ENCODE assay signal across 24 cellular contexts in genomic region chr3:10317961-10318350, GRCh38. TPM values are rescaled to one million over a fixed set of nuclear protein-coding genes. Genes with fewer than 3 reads are reported as not detected.
A peak's percentile ranks its signal among the peaks of the same experiment; 100 is the strongest.
DNase-seq lines count a peak whose midpoint lies in the region; ATAC-seq and TF ChIP-seq lines count a peak whose summit lies in the region.
"Had no signal": no experiment of that assay in that cellular context is flagged by ENCODE, and none has a peak within 500 bp of the region (broad histone marks: within the 10 kb centered on the region; RNA-seq: fewer than 3 reads in every experiment).

No MANE protein-coding gene starts in this region.

- H3K27me3 ChIP-seq in Caco-2 (replicated peaks; ENCODE audit: control insufficient read depth, insufficient read depth, low read length) (no peaks in the 10 kb centered on the region), WERI-Rb-1 (ENCODE audit: insufficient read depth, low read depth, severe bottlenecking) (no peaks in the 10 kb centered on the region)
- H3K27me3 ChIP-seq: adrenal gland had no signal

- peaks cover 17% of the 10 kb centered on the region for H3K36me3 Mint-ChIP-seq in activated CD4-positive, alpha-beta T cell treated with anti-CD3 and anti-CD28 coated beads, Interleukin-2, amount 10 ng/mL, durations not matched to agents 7 days and 5 days (ENCODE audit: low read depth)
- H3K36me3 Mint-ChIP-seq in Caco-2 (ENCODE audit: insufficient read depth, unreplicated experiment) (peaks cover 66% of the 10 kb centered on the region), nephron progenitor cell (ENCODE audit: low read depth) (peaks cover 17% of the 10 kb centered on the region)
- H3K36me3 Mint-ChIP-seq in central memory CD8-positive, alpha-beta T cell (ENCODE audit: insufficient read depth): peaks cover 28% of the 10 kb centered on the region

- DNase-seq in activated CD4-positive, alpha-beta T cell treated with anti-CD3 and anti-CD28 coated beads, Interleukin-2, amount 10 ng/mL, durations not matched to agents 7 days and 5 days: no peak
- no peak for DNase-seq in activated CD4-positive, alpha-beta T cell treated with anti-CD3 and anti-CD28 coated beads, Interleukin-2, amount 50 U/mL, for 4 hours
- DNase-seq in Caco-2 (no peak), nephron progenitor cell (no peak), ecto neural progenitor cell (ENCODE audit: low spot score) (no peak), WERI-Rb-1 (no peak)
- no peak for DNase-seq in central memory CD8-positive, alpha-beta T cell (ENCODE audit: low spot score in 2 of 2)
- DNase-seq: activated CD4-positive, CD25-positive, alpha-beta regulatory T cell; activated CD8-positive, alpha-beta T cell treated with anti-CD3 and anti-CD28 coated beads, Interleukin-2, amount 10 ng/mL, durations not matched to agents 7 days and 5 days; adrenal gland; NCI-H1417 treated with DMSO at 0.1 percent for 48 hours; NCI-H2107; NCI-H510A treated with DMSO at 0.1 percent for 48 hours; RPMI8226; stimulated activated CD8-positive, alpha-beta memory T cell treated with anti-CD3 and anti-CD28 coated beads, Interleukin-4, amount 100 ng/mL, for 48 hours; trophoblast cell had no signal

- H3K4me3 ChIP-seq in Caco-2 (ENCODE audit: low read depth, low read length) (no peak overlapping the region), WERI-Rb-1 (ENCODE audit: low read depth, low read length) (no peak overlapping the region)
- H3K4me3 ChIP-seq: A549, adrenal gland had no signal

- no peak overlapping the region for H3K27ac ChIP-seq in WERI-Rb-1
- H3K27ac ChIP-seq: A549, adrenal gland, HL-60, parathyroid adenoma had no signal

- H3K9me3 ChIP-seq in Caco-2 (no peaks in the 10 kb centered on the region), WERI-Rb-1 (ENCODE audit: severe bottlenecking) (no peaks in the 10 kb centered on the region)
- H3K9me3 ChIP-seq: A549, adrenal gland had no signal

- H3K36me3 ChIP-seq in Caco-2 (ENCODE audit: control insufficient read depth, insufficient read depth, low read length) (peaks cover 7% of the 10 kb centered on the region), WERI-Rb-1 (peaks cover 57% of the 10 kb centered on the region)

- peaks cover 27% of the 10 kb centered on the region for H3K4me1 Mint-ChIP-seq in activated CD4-positive, alpha-beta T cell treated with anti-CD3 and anti-CD28 coated beads, Interleukin-2, amount 10 ng/mL, durations not matched to agents 7 days and 5 days
- H3K4me1 Mint-ChIP-seq in Caco-2 (ENCODE audit: low read depth, unreplicated experiment) (no peaks in the 10 kb centered on the region), nephron progenitor cell (peaks cover 21% of the 10 kb centered on the region)
- H3K4me1 Mint-ChIP-seq in central memory CD8-positive, alpha-beta T cell: peaks cover 33% of the 10 kb centered on the region

- no peaks in the 10 kb centered on the region for H3K9me3 Mint-ChIP-seq in activated CD4-positive, alpha-beta T cell treated with anti-CD3 and anti-CD28 coated beads, Interleukin-2, amount 10 ng/mL, durations not matched to agents 7 days and 5 days
- H3K9me3 Mint-ChIP-seq in Caco-2 (ENCODE audit: unreplicated experiment): no peaks in the 10 kb centered on the region
- no peaks in the 10 kb centered on the region for H3K9me3 Mint-ChIP-seq in central memory CD8-positive, alpha-beta T cell
- no peaks in the 10 kb centered on the region for H3K9me3 Mint-ChIP-seq in nephron progenitor cell

- H3K27ac Mint-ChIP-seq in activated CD4-positive, alpha-beta T cell treated with anti-CD3 and anti-CD28 coated beads, Interleukin-2, amount 10 ng/mL, durations not matched to agents 7 days and 5 days: peak overlapping the region; percentile 28
- H3K27ac Mint-ChIP-seq in Caco-2 (ENCODE audit: unreplicated experiment) (no peak overlapping the region), nephron progenitor cell (no peak overlapping the region)
- H3K27ac Mint-ChIP-seq in central memory CD8-positive, alpha-beta T cell (ENCODE audit: low read depth): peak overlapping the region; percentile 51
- H3K27ac Mint-ChIP-seq: activated CD8-positive, alpha-beta T cell treated with anti-CD3 and anti-CD28 coated beads, Interleukin-2, amount 10 ng/mL, durations not matched to agents 7 days and 5 days had no signal

- BruUV-seq in Caco-2 (replicated peaks; lab: Mats Ljungman, UMichigan): no TSS peak

- intact Hi-C loops in Caco-2 (cut with micrococcal nuclease; ENCODE audit: unreplicated experiment): no loop called here

- TF ChIP-seq CTCF in Caco-2 (IDR thresholded peaks at IDR 0.05; ENCODE audit: insufficient read depth in 1 of 2, low read depth in 1 of 2, low read length in 1 of 2, severe bottlenecking in 1 of 2, unreplicated experiment in 1 of 2) (no peak), nephron progenitor cell (IDR thresholded peaks at IDR 0.05) (no peak), WERI-Rb-1 (IDR thresholded peaks at IDR 0.05; ENCODE audit: low read depth, low read length) (no peak)

- POLR2A ChIA-PET in activated CD4-positive, alpha-beta T cell treated with anti-CD3 and anti-CD28 coated beads, Interleukin-2, amount 10 ng/mL, durations not matched to agents 7 days and 5 days (lab: Charles Lee): no interaction called here
- POLR2A ChIA-PET in Caco-2 (lab: Charles Lee): no interaction called here

- no peak overlapping the region for H3K4me3 Mint-ChIP-seq in activated CD4-positive, alpha-beta T cell treated with anti-CD3 and anti-CD28 coated beads, Interleukin-2, amount 10 ng/mL, durations not matched to agents 7 days and 5 days
- peak overlapping the region; percentile 48 for H3K4me3 Mint-ChIP-seq in Caco-2 (ENCODE audit: unreplicated experiment)
- H3K4me3 Mint-ChIP-seq in central memory CD8-positive, alpha-beta T cell: no peak overlapping the region
- peak overlapping the region; percentile 46 for H3K4me3 Mint-ChIP-seq in nephron progenitor cell

- CTCF ChIA-PET in activated CD4-positive, alpha-beta T cell treated with anti-CD3 and anti-CD28 coated beads, Interleukin-2, amount 10 ng/mL, durations not matched to agents 7 days and 5 days (lab: Charles Lee): no interaction called here
- CTCF ChIA-PET in Caco-2 (lab: Charles Lee): no interaction called here

- no peaks in the 10 kb centered on the region for H3K27me3 Mint-ChIP-seq in activated CD4-positive, alpha-beta T cell treated with anti-CD3 and anti-CD28 coated beads, Interleukin-2, amount 10 ng/mL, durations not matched to agents 7 days and 5 days
- H3K27me3 Mint-ChIP-seq in Caco-2 (ENCODE audit: insufficient read depth, unreplicated experiment) (no peaks in the 10 kb centered on the region), nephron progenitor cell (ENCODE audit: low read depth, poor library complexity) (peaks cover 6% of the 10 kb centered on the region)
- no peaks in the 10 kb centered on the region for H3K27me3 Mint-ChIP-seq in central memory CD8-positive, alpha-beta T cell

- no peak for ATAC-seq in central memory CD8-positive, alpha-beta T cell (replicated peaks; ENCODE audit: extremely low read depth, poor library complexity, severe bottlenecking)
- no peak for ATAC-seq in HG03159 (IDR thresholded peaks at IDR 0.05; ENCODE audit: unreplicated experiment)
- ATAC-seq: A549; activated CD8-positive, alpha-beta T cell treated with anti-CD3 and anti-CD28 coated beads, Interleukin-2, amount 10 ng/mL, durations not matched to agents 7 days and 5 days; sciatic nerve had no signal

- H3K4me1 ChIP-seq in Caco-2: peaks cover 22% of the 10 kb centered on the region

RNA-seq across cellular contexts. Expression of gene SEC13, which starts 3.0 kb away (rescaled TPM):
- 10 to 100 TPM; 81.3 to 85.5 TPM for total RNA-seq in activated CD4-positive, alpha-beta T cell treated with anti-CD3 and anti-CD28 coated beads, Interleukin-2, amount 10 ng/mL, durations not matched to agents 7 days and 5 days
- total RNA-seq in Caco-2 (2022): 135 and 141 TPM in 2 replicates

RNA-seq across cellular contexts. Expression of gene GHRL, which starts 25.2 kb away (rescaled TPM):
- under 1 TPM; 0.30 to 0.56 TPM for total RNA-seq in activated CD4-positive, alpha-beta T cell treated with anti-CD3 and anti-CD28 coated beads, Interleukin-2, amount 10 ng/mL, durations not matched to agents 7 days and 5 days
- not detected in 2 replicates for total RNA-seq in Caco-2 (2022)
- total RNA-seq: H4, M059J, myocyte had no signal

Comparison
In these comparisons a context has a peak if more than half of its experiments do, and no peak if none do; other contexts are left out.
1. H3K27ac Mint-ChIP-seq: peak in activated CD4-positive, alpha-beta T cell treated with anti-CD3 and anti-CD28 coated beads, Interleukin-2, amount 10 ng/mL, durations not matched to agents 7 days and 5 days (single experiment) and central memory CD8-positive, alpha-beta T cell (single experiment); none in Caco-2 (single experiment) and nephron progenitor cell (single experiment).
2. H3K4me3 Mint-ChIP-seq: peak in Caco-2 (single experiment) and nephron progenitor cell (single experiment); none in activated CD4-positive, alpha-beta T cell treated with anti-CD3 and anti-CD28 coated beads, Interleukin-2, amount 10 ng/mL, durations not matched to agents 7 days and 5 days (single experiment) and central memory CD8-positive, alpha-beta T cell (single experiment).